In genomic region chr3:94082412-94082937, GRCh38 we compare ENCODE assay signal across 19 cellular contexts. TPM values are rescaled to one million over a fixed set of nuclear protein-coding genes. Genes with fewer than 3 reads are reported as not detected.
DNase-seq lines count a peak whose midpoint lies in the region; ATAC-seq and TF ChIP-seq lines count a peak whose summit lies in the region.
"Had no signal": no experiment of that assay in that cellular context is flagged by ENCODE, and none has a peak within 500 bp of the region (broad histone marks: within the 10 kb centered on the region; RNA-seq: fewer than 3 reads in every experiment).

No MANE protein-coding gene starts in this region.

- peaks cover 0 to 2% (median 2%) of the 10 kb centered on the region in 3 donors for H3K27me3 Mint-ChIP-seq in immature natural killer cell (ENCODE audit: low read depth in 3 of 3)
- no peaks in the 10 kb centered on the region for H3K27me3 Mint-ChIP-seq in activated CD8-positive, alpha-beta T cell treated with anti-CD3 and anti-CD28 coated beads for 36 hours
- H3K27me3 Mint-ChIP-seq: activated CD4-positive, alpha-beta memory T cell treated with anti-CD3 and anti-CD28 coated beads for 36 hours had no signal

- H3K4me3 ChIP-seq in thyroid gland (replicated peaks in 1 of 3) = no peak overlapping the region
- H3K4me3 ChIP-seq: left lung, thoracic aorta had no signal

- peak overlapping the region; percentile 60 to 94 (median 80) for H3K27ac Mint-ChIP-seq in immature natural killer cell
- H3K27ac Mint-ChIP-seq in activated CD8-positive, alpha-beta T cell treated with anti-CD3 and anti-CD28 coated beads for 36 hours = no peak overlapping the region
- H3K27ac Mint-ChIP-seq: activated CD4-positive, alpha-beta memory T cell treated with anti-CD3 and anti-CD28 coated beads for 36 hours; activated T-helper 1 cell treated with anti-CD3 and anti-CD28 coated beads, Interleukin-12 subunit alpha, Interleukin-12 subunit beta, Interleukin-2, Interleukin-4 antibody, amounts not matched to agents 30 ng/mL and 10 ng/mL and 1 ng/mL, durations not matched to agents 14 hours and 24 hours and 36 hours had no signal

- peaks cover 0 to 4% of the 10 kb centered on the region in 2 donors for H3K36me3 ChIP-seq in thyroid gland

- POLR2A ChIA-PET in activated CD8-positive, alpha-beta T cell treated with anti-CD3 and anti-CD28 coated beads for 36 hours (lab: Charles Lee) = interaction anchor here (1.9 kb wide), 1 partner anchor 20 kb away, joined by 5 read pairs; the partner anchor contains the start of genes DHFR2 and NSUN3

- no peaks in the 10 kb centered on the region for H3K9me3 ChIP-seq in thyroid gland
- H3K9me3 ChIP-seq: left lung, thoracic aorta had no signal

- peak overlapping the region in 2 of 5 donors; percentile 59 to 68 for H3K4me3 Mint-ChIP-seq in immature natural killer cell
- H3K4me3 Mint-ChIP-seq in activated CD8-positive, alpha-beta T cell treated with anti-CD3 and anti-CD28 coated beads for 36 hours = no peak overlapping the region
- H3K4me3 Mint-ChIP-seq: activated CD4-positive, alpha-beta memory T cell treated with anti-CD3 and anti-CD28 coated beads for 36 hours; activated T-helper 1 cell treated with anti-CD3 and anti-CD28 coated beads, Interleukin-12 subunit alpha, Interleukin-12 subunit beta, Interleukin-2, Interleukin-4 antibody, amounts not matched to agents 30 ng/mL and 10 ng/mL and 1 ng/mL, durations not matched to agents 14 hours and 24 hours and 36 hours had no signal

- peak; percentile 40 for DNase-seq in DMS153 treated with DMSO at 0.1 percent for 48 hours (lab: John Stamatoyannopoulos, UW; ENCODE audit: unreplicated experiment)
- DNase-seq in NCI-H1092 treated with DMSO at 0.1 percent for 48 hours (lab: John Stamatoyannopoulos, UW) = peak; percentile 62
- DNase-seq in NCI-H2196 treated with DMSO at 0.1 percent for 48 hours (lab: John Stamatoyannopoulos, UW; ENCODE audit: unreplicated experiment) = peak; percentile 19
- no peak for DNase-seq in immature natural killer cell
- DNase-seq in kidney glomerular epithelial cell (lab: John Stamatoyannopoulos, UW) = no peak
- no peak for DNase-seq in activated CD8-positive, alpha-beta T cell treated with anti-CD3 and anti-CD28 coated beads for 36 hours
- no peak for DNase-seq in thyroid gland
- DNase-seq in stimulated activated CD4-positive, alpha-beta T cell treated with anti-CD3 and anti-CD28 coated beads, Interleukin-2, amount 100 ng/mL, for 48 hours = no peak
- DNase-seq: activated CD4-positive, alpha-beta memory T cell treated with anti-CD3 and anti-CD28 coated beads for 36 hours; Calu3; effector memory CD4-positive, alpha-beta T cell; hippocampal formation; Karpas-422; left lung had no signal

- no peak for TF ChIP-seq CTCF in activated CD8-positive, alpha-beta T cell treated with anti-CD3 and anti-CD28 coated beads for 36 hours (IDR thresholded peaks at IDR 0.05)
- no peak for TF ChIP-seq CTCF in thyroid gland (IDR thresholded peaks at IDR 0.05)

- ATAC-seq in activated CD8-positive, alpha-beta T cell treated with anti-CD3 and anti-CD28 coated beads for 36 hours = no peak
- ATAC-seq: left lung had no signal

- CTCF ChIA-PET in activated CD8-positive, alpha-beta T cell treated with anti-CD3 and anti-CD28 coated beads for 36 hours (lab: Charles Lee) = interaction anchor here (1.2 to 1.3 kb wide), 3 partner anchors 9 to 109 kb away, joined by 3 to 6 read pairs (median 3); partner anchors contain the start of gene PROS1

- WGBS in thyroid gland, 2 donors = 90 to 94% methylated on average over 7 of the region's 7 CpGs

- TF ChIP-seq POLR2A in thyroid gland (IDR thresholded peaks at IDR 0.05) = no peak

- no peaks in the 10 kb centered on the region for H3K27me3 ChIP-seq in thyroid gland
- H3K27me3 ChIP-seq: left lung had no signal

- peaks cover 7 to 25% (median 16%) of the 10 kb centered on the region in 3 donors for H3K36me3 Mint-ChIP-seq in immature natural killer cell
- peaks cover 11% of the 10 kb centered on the region for H3K36me3 Mint-ChIP-seq in activated CD8-positive, alpha-beta T cell treated with anti-CD3 and anti-CD28 coated beads for 36 hours (ENCODE audit: low read depth)

- H3K4me1 Mint-ChIP-seq in immature natural killer cell = peaks cover 59 to 76% of the 10 kb centered on the region in 2 donors
- H3K4me1 Mint-ChIP-seq in activated CD8-positive, alpha-beta T cell treated with anti-CD3 and anti-CD28 coated beads for 36 hours (ENCODE audit: low read depth) = peaks cover 47% of the 10 kb centered on the region

- peaks cover 0 to 10% (median 0%) of the 10 kb centered on the region in 6 donors for H3K9me3 Mint-ChIP-seq in immature natural killer cell
- H3K9me3 Mint-ChIP-seq in activated CD8-positive, alpha-beta T cell treated with anti-CD3 and anti-CD28 coated beads for 36 hours = no peaks in the 10 kb centered on the region
- H3K9me3 Mint-ChIP-seq: activated CD4-positive, alpha-beta memory T cell treated with anti-CD3 and anti-CD28 coated beads for 36 hours; activated T-helper 1 cell treated with anti-CD3 and anti-CD28 coated beads, Interleukin-12 subunit alpha, Interleukin-12 subunit beta, Interleukin-2, Interleukin-4 antibody, amounts not matched to agents 30 ng/mL and 10 ng/mL and 1 ng/mL, durations not matched to agents 14 hours and 24 hours and 36 hours had no signal

- H3K27ac ChIP-seq in thyroid gland = no peak overlapping the region
- H3K27ac ChIP-seq: left lung, thoracic aorta had no signal

- peaks cover 11 to 12% of the 10 kb centered on the region in 2 donors for H3K4me1 ChIP-seq in thyroid gland

- intact Hi-C loops in activated CD8-positive, alpha-beta T cell treated with anti-CD3 and anti-CD28 coated beads for 36 hours (cut with micrococcal nuclease) = no loop called here
- intact Hi-C loops in thyroid gland (cut with DNase I) = no loop called here

RNA-seq across cellular contexts. Expression of gene NSUN3, which starts 19.6 kb away (rescaled TPM):
- 10 to 100 TPM; 12.1 to 16.1 (median 14.2) TPM for polyA plus RNA-seq in immature natural killer cell
- 10 to 100 TPM; 11.9 to 15.5 TPM for total RNA-seq in activated CD8-positive, alpha-beta T cell treated with anti-CD3 and anti-CD28 coated beads for 36 hours
- 10 to 100 TPM; 12.5 to 22.5 (median 15.4) TPM for total RNA-seq in thyroid gland

RNA-seq across cellular contexts. Expression of gene DHFR2, which starts 19.8 kb away (rescaled TPM):
- polyA plus RNA-seq in immature natural killer cell = 1 to 10 TPM; 1.8 to 9.3 (median 2.1) TPM
- total RNA-seq in activated CD8-positive, alpha-beta T cell treated with anti-CD3 and anti-CD28 coated beads for 36 hours = 1 to 10 TPM; 6.3 to 8.1 TPM
- total RNA-seq in thyroid gland = 1 to 10 TPM; 5.5 to 7.7 (median 6.4) TPM

RNA-seq across cellular contexts. Expression of gene STX19, which starts 54.1 kb away (rescaled TPM):
- polyA plus RNA-seq in immature natural killer cell = under 1 TPM in 1 of 3 donors, not detected in 2; 0.49 TPM
- not detected for total RNA-seq in activated CD8-positive, alpha-beta T cell treated with anti-CD3 and anti-CD28 coated beads for 36 hours
- not detected for total RNA-seq in thyroid gland
- total RNA-seq: activated CD4-positive, alpha-beta memory T cell treated with anti-CD3 and anti-CD28 coated beads for 36 hours; activated T-helper 1 cell treated with anti-CD3 and anti-CD28 coated beads, Interleukin-12 subunit alpha, Interleukin-12 subunit beta, Interleukin-2, Interleukin-4 antibody, amounts not matched to agents 30 ng/mL and 10 ng/mL and 1 ng/mL, durations not matched to agents 14 hours and 24 hours and 36 hours; cardiac septum; H1; omental fat pad; thoracic aorta had no signal
- polyA plus RNA-seq: H1 had no signal

Comparison
In these comparisons a context has a peak if more than half of its experiments do, and no peak if none do; other contexts are left out.
1. DNase-seq: peak in DMS153 treated with DMSO at 0.1 percent for 48 hours (single experiment), NCI-H1092 treated with DMSO at 0.1 percent for 48 hours (single experiment) and NCI-H2196 treated with DMSO at 0.1 percent for 48 hours (single experiment); none in immature natural killer cell (0 of 3), kidney glomerular epithelial cell (single experiment), activated CD8-positive, alpha-beta T cell treated with anti-CD3 and anti-CD28 coated beads for 36 hours (single experiment), thyroid gland (0 of 2) and stimulated activated CD4-positive, alpha-beta T cell treated with anti-CD3 and anti-CD28 coated beads, Interleukin-2, amount 100 ng/mL, for 48 hours (0 of 2).